Comparison of ENCODE assay signal across 8 cellular contexts in the genomic region with DNA sequence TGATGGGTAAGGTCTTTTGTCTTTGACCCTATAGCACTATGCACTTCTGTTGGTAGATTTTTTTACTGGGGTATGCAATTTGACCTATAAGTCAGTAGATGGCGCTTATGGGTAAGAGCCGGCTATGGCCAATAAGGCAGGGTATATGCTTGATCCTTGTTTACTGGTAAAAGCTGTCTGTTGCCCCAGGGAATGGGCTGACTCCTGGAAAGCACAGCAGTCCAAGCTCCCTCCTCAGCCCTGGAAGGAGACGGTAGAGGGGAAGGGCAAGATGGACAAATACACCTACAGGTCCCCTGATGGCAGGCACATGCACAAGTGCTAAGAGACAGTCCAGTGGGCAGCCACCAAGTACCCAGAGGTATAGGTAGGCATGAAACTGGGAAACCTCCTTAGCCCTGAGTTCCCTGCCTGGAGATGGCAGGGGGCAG.
DNase-seq lines count a peak whose midpoint lies in the region; ATAC-seq and TF ChIP-seq lines count a peak whose summit lies in the region.

No MANE protein-coding gene starts in this region.

- H3K27ac ChIP-seq in dorsolateral prefrontal cortex: no peak overlapping the region
- no peak overlapping the region for H3K27ac ChIP-seq in mesendoderm (ENCODE audit: low read depth, low read length)

- no peaks in the 10 kb centered on the region for H3K36me3 ChIP-seq in mesendoderm (ENCODE audit: control insufficient read depth, insufficient read depth, low read length)

- peak; percentile 90 for ATAC-seq in GM18505 (IDR thresholded peaks at IDR 0.05; ENCODE audit: unreplicated experiment)
- peak; percentile 90 for ATAC-seq in HG03025 (IDR thresholded peaks at IDR 0.05; ENCODE audit: low FRiP score, unreplicated experiment)
- ATAC-seq in HG02870 (IDR thresholded peaks at IDR 0.05; ENCODE audit: unreplicated experiment): no peak

- DNase-seq in AG20443 (ENCODE audit: low spot score): peak; percentile 68
- peak; percentile 4 for DNase-seq in NCI-H69 (lab: John Stamatoyannopoulos, UW)
- peak in 1 of 10 donors; percentile 29 for DNase-seq in dorsolateral prefrontal cortex
- DNase-seq in mesendoderm: peak; percentile 86
- no peak for DNase-seq in NK-92 (lab: John Stamatoyannopoulos, UW; ENCODE audit: unreplicated experiment)

- no peak overlapping the region for H3K23ac ChIP-seq in mesendoderm (ENCODE audit: low read length)

- peak in 53 of 56 donors; percentile 15 to 65 (median 47) for TF ChIP-seq CTCF in dorsolateral prefrontal cortex (IDR thresholded peaks at IDR 0.05 in 54 of 56, conservative IDR thresholded peaks at IDR 0.05 in 2 of 56; ENCODE audit: low read depth in 1 of 56, partially characterized antibody in 56 of 56)

- H3K4ac ChIP-seq in mesendoderm (ENCODE audit: low read depth, low read length): no peak overlapping the region

- no peak overlapping the region for H2BK120ac ChIP-seq in mesendoderm (ENCODE audit: low read depth, low read length)

- H4K8ac ChIP-seq in mesendoderm (ENCODE audit: low read depth, low read length): no peak overlapping the region

- H3K4me1 ChIP-seq in mesendoderm (ENCODE audit: control insufficient read depth, low read depth, low read length): no peaks in the 10 kb centered on the region

- intact Hi-C loops in dorsolateral prefrontal cortex (cut with DNase I): loop anchor here (10.0 kb wide), 2 partner anchors 509 to 519 kb away; no protein-coding TSS in a partner anchor

- no peak overlapping the region for H3K4me2 ChIP-seq in mesendoderm (ENCODE audit: low read length)

- H2BK5ac ChIP-seq in mesendoderm (ENCODE audit: low read length): peak overlapping the region; percentile 50

- H3K18ac ChIP-seq in mesendoderm (ENCODE audit: low read length): no peak overlapping the region

- no peak overlapping the region for H4K5ac ChIP-seq in mesendoderm (ENCODE audit: low read length)

- H2AK5ac ChIP-seq in mesendoderm (ENCODE audit: low read length): no peak overlapping the region

- H3K56ac ChIP-seq in mesendoderm (ENCODE audit: low read length): peak overlapping the region; percentile 60

- no peak overlapping the region for H2BK15ac ChIP-seq in mesendoderm (replicated peaks; ENCODE audit: low read depth)

- H3K9ac ChIP-seq in mesendoderm (ENCODE audit: low read length): no peak overlapping the region

- H3K27me3 ChIP-seq in dorsolateral prefrontal cortex (peaks cover 0 to 5% (median 0%) of the 10 kb centered on the region in 45 donors), mesendoderm (ENCODE audit: insufficient read depth, low read length, poor library complexity) (no peaks in the 10 kb centered on the region)

- H3K79me2 ChIP-seq in mesendoderm (ENCODE audit: control insufficient read depth, insufficient read depth, low read length): no peaks in the 10 kb centered on the region

- no CpG with 5 or more reads among the region's 3 CpGs for WGBS in mesendoderm (ENCODE audit: extremely low coverage, insufficient coverage, low lambda C conversion rate)

- H3K4me3 ChIP-seq in dorsolateral prefrontal cortex: no peak overlapping the region
- no peak overlapping the region for H3K4me3 ChIP-seq in mesendoderm (ENCODE audit: low read length)

- no peaks in the 10 kb centered on the region for H3K79me1 ChIP-seq in mesendoderm (ENCODE audit: low read length)

- TF ChIP-seq POLR2A in GM18505 (IDR thresholded peaks at IDR 0.05; ENCODE audit: borderline replicate concordance, extremely low read depth, insufficient read depth, insufficient read length): no peak
